Comparison of ENCODE assay signal across 28 cellular contexts in the genomic region with DNA sequence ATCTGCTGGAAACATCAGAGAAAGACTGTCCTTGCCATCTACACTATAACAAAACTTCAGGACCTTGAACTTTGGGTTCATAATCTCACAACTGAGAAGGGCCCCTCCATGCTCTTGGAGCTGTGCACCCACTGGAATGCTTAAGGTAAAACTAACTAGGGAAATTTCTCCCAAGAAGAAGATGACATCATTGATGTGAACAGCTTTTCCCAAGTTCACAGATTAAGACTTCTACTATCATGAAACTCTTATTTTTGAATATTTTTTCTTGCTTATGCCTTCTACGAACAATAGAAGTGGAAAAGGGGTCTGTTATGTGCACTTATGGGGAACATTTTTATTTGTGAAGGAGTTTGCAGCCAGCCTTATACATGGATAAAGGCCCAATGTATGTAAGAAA. TPM values are rescaled to one million over a fixed set of nuclear protein-coding genes. Genes with fewer than 3 reads are reported as not detected.
"Had no signal": no experiment of that assay in that cellular context is flagged by ENCODE, and none has a peak within 500 bp of the region (broad histone marks: within the 10 kb centered on the region; RNA-seq: fewer than 3 reads in every experiment).

No MANE protein-coding gene starts in this region.

- FAIRE-seq: urothelium cell line had no signal

- H3K36me3 ChIP-seq: stomach, suprapubic skin, thoracic aorta, thyroid gland, tibial artery, tibial nerve, transverse colon, upper lobe of left lung, upper lobe of right lung, uterus, vagina had no signal

- ATAC-seq: stimulated activated effector memory CD8-positive, alpha-beta T cell treated with anti-CD3 and anti-CD28 coated beads, Interleukin-12 subunit alpha, Interleukin-12 subunit beta, amount 100 ng/mL, for 72 hours; stimulated activated memory B cell treated with anti-CD40 and anti-IgM and Interleukin-4, amounts not matched to agents 10 μg/mL and 1 μg/mL and 100 μg/mL, for 72 hours; stimulated activated naive B cell treated with anti-CD40 and anti-IgM and Interleukin-4, amounts not matched to agents 10 μg/mL and 1 μg/mL and 100 μg/mL, for 72 hours; stimulated activated naive CD8-positive, alpha-beta T cell treated with anti-CD3 and anti-CD28 coated beads, Interleukin-15, amount 100 ng/mL, for 72 hours; stimulated activated naive CD8-positive, alpha-beta T cell treated with anti-CD3 and anti-CD28 coated beads, Interleukin-15, Interleukin-2, amounts not matched to agents 100 U/mL and 50 U/mL, for 24 hours; upper lobe of right lung had no signal

- H3K4me3 ChIP-seq: stomach, suprapubic skin, testis, thoracic aorta, thyroid gland, tibial artery, tibial nerve, transverse colon, upper lobe of left lung, upper lobe of right lung, uterus, vagina had no signal

- H3K27ac ChIP-seq: stomach, suprapubic skin, thoracic aorta, thyroid gland, tibial artery, tibial nerve, transverse colon, upper lobe of left lung, upper lobe of right lung, uterus, vagina had no signal

- H3K9me3 ChIP-seq: stomach, suprapubic skin, testis, thoracic aorta, thyroid gland, tibial artery, tibial nerve, transverse colon, upper lobe of left lung, upper lobe of right lung, uterus, vagina had no signal

- H3K27me3 ChIP-seq: testis, thyroid gland, tibial nerve, upper lobe of left lung, uterus, vagina had no signal

- DNase-seq: stimulated activated CD4-positive, alpha-beta T cell treated with anti-CD3 and anti-CD28 coated beads, Interleukin-2, amount 100 ng/mL, for 48 hours; stimulated activated CD4-positive, alpha-beta T cell treated with anti-CD3 and anti-CD28 coated beads, Interleukin-4, amount 100 ng/mL, for 1 hour; stimulated activated CD4-positive, alpha-beta T cell treated with anti-CD3 and anti-CD28 coated beads, Interleukin-4, amount 100 ng/mL, for 24 hours; stimulated activated CD4-positive, alpha-beta T cell treated with anti-CD3 and anti-CD28 coated beads, Interleukin-4, amount 100 ng/mL, for 4 hours; stimulated activated CD8-positive, alpha-beta memory T cell treated with anti-CD3 and anti-CD28 coated beads, Interleukin-4, amount 100 ng/mL, for 48 hours; stimulated activated naive B cell treated with anti-CD40 and anti-IgM and Interleukin-4, amounts not matched to agents 10 μg/mL and 1 μg/mL and 100 μg/mL, for 72 hours; stimulated activated naive CD4-positive, alpha-beta T cell; stimulated activated naive CD4-positive, alpha-beta T cell treated with Interleukin-2 at 50 U/mL for 16 hours; stimulated activated naive CD8-positive, alpha-beta T cell treated with anti-CD3 and anti-CD28 coated beads, Interleukin-15, amount 100 ng/mL, for 72 hours; stimulated activated naive CD8-positive, alpha-beta T cell treated with anti-CD3 and anti-CD28 coated beads, Interleukin-15, Interleukin-2, amounts not matched to agents 100 U/mL and 50 U/mL, for 24 hours; stomach; substantia nigra; testis; thyroid gland; tibial artery; transverse colon; trophoblast cell; upper lobe of left lung; upper lobe of right lung; uterus had no signal

- H3K4me1 ChIP-seq: uterus had no signal

RNA-seq across cellular contexts. Expression of a gene that starts 5.0 kb away (rescaled TPM):
- total RNA-seq: temporal lobe, thoracic aorta had no signal
